8 cellular contexts compared by ENCODE assay signal in genomic region chr2:69683170-69683971, GRCh38. TPM values are rescaled to one million over a fixed set of nuclear protein-coding genes. Genes with fewer than 3 reads are reported as not detected.
DNase-seq lines count a peak whose midpoint lies in the region; ATAC-seq, FAIRE-seq and TF ChIP-seq lines count a peak whose summit lies in the region.

No MANE protein-coding gene starts in this region.

- no peaks in the 10 kb centered on the region for H3K36me3 ChIP-seq in Loucy (ENCODE audit: insufficient read depth, low read length)
- no peaks in the 10 kb centered on the region for H3K36me3 ChIP-seq in bronchial epithelial cell (ENCODE audit: control insufficient read depth, insufficient read depth, low read length)

- no peaks in the 10 kb centered on the region for H3K79me2 ChIP-seq in Loucy (ENCODE audit: insufficient read depth, low read length)

- H3K4me3 ChIP-seq in AG09309 (ENCODE audit: control insufficient read depth, low read depth, low read length) (no peak overlapping the region), Loucy (ENCODE audit: low read length, poor library complexity, severe bottlenecking) (no peak overlapping the region), bronchial epithelial cell (ENCODE audit: low read depth, low read length) (no peak overlapping the region)

- no peaks in the 10 kb centered on the region for H3K9me2 ChIP-seq in Loucy (replicated peaks; ENCODE audit: low read depth, low read length)

- FAIRE-seq in bronchial epithelial cell (lab: Jason Lieb, UNC), result no peak

- no peaks in the 10 kb centered on the region for H3K9me3 ChIP-seq in Loucy (ENCODE audit: insufficient read depth, low read depth, low read length)

- peak; percentile 25 for DNase-seq in AG09309 (ENCODE audit: low read depth)
- DNase-seq in bronchial epithelial cell (ENCODE audit: low read depth), result peak; percentile 73
- DNase-seq in medulla oblongata (ENCODE audit: extremely low spot score), result peak; percentile 63
- no peak for DNase-seq in NCI-H748 treated with DMSO at 0.1 percent for 48 hours (lab: John Stamatoyannopoulos, UW)
- no peak for DNase-seq in NCI-H446 treated with DMSO at 0.1 percent for 48 hours (lab: John Stamatoyannopoulos, UW)
- DNase-seq in NCI-H1105 (lab: John Stamatoyannopoulos, UW), result no peak

- H2AFZ ChIP-seq in Loucy (ENCODE audit: low read length), result 0 out of 2 replicates have a peak overlapping the region, but pooled peaks have one; percentile 9

- H3K27me3 ChIP-seq in Loucy (ENCODE audit: insufficient read depth, low read length, poor library complexity, severe bottlenecking) (no peaks in the 10 kb centered on the region), bronchial epithelial cell (ENCODE audit: control insufficient read depth, insufficient read depth, low read length) (no peaks in the 10 kb centered on the region)

- no peak overlapping the region for H3K4me2 ChIP-seq in Loucy (ENCODE audit: low read depth, low read length, poor library complexity, severe bottlenecking)

- no peak for TF ChIP-seq CTCF in AG09309 (IDR thresholded peaks at IDR 0.05; ENCODE audit: control insufficient read depth, insufficient read depth, low read depth, low read length, missing control alignments)
- no peak for TF ChIP-seq CTCF in Loucy (conservative IDR thresholded peaks at IDR 0.05; ENCODE audit: low read length)
- TF ChIP-seq CTCF in bronchial epithelial cell (IDR thresholded peaks at IDR 0.05; ENCODE audit: insufficient read depth, low read length, severe bottlenecking), result no peak

- ATAC-seq in HG03571 (IDR thresholded peaks at IDR 0.05; ENCODE audit: unreplicated experiment), result no peak

- no peaks in the 10 kb centered on the region for H3F3A ChIP-seq in Loucy (ENCODE audit: low read depth)

- H3K9ac ChIP-seq in Loucy (ENCODE audit: low read depth, low read length, poor library complexity, severe bottlenecking), result no peak overlapping the region

- no peaks in the 10 kb centered on the region for H4K20me1 ChIP-seq in Loucy (ENCODE audit: insufficient read depth, low read length, poor library complexity, severe bottlenecking)

- peaks cover 12% of the 10 kb centered on the region for H3K4me1 ChIP-seq in Loucy (ENCODE audit: insufficient read depth, low read length, poor library complexity, severe bottlenecking)

RNA-seq across cellular contexts. Expression of gene AAK1, which starts 39.8 kb away (rescaled TPM):
- total RNA-seq in bronchial epithelial cell, result 17.9 and 32.5 TPM in 2 replicates

RNA-seq across cellular contexts. Expression of gene ANXA4, which starts 58.6 kb away (rescaled TPM):
- 15.0 and 26.4 TPM in 2 replicates for total RNA-seq in bronchial epithelial cell

Comparison
In these comparisons a context has a peak if more than half of its experiments do, and no peak if none do; other contexts are left out.
1. DNase-seq: peak in AG09309 (single experiment), bronchial epithelial cell (single experiment) and medulla oblongata (single experiment); none in NCI-H748 treated with DMSO at 0.1 percent for 48 hours (single experiment), NCI-H446 treated with DMSO at 0.1 percent for 48 hours (single experiment) and NCI-H1105 (single experiment).